29 cellular contexts compared by ENCODE assay signal in the genomic region with DNA sequence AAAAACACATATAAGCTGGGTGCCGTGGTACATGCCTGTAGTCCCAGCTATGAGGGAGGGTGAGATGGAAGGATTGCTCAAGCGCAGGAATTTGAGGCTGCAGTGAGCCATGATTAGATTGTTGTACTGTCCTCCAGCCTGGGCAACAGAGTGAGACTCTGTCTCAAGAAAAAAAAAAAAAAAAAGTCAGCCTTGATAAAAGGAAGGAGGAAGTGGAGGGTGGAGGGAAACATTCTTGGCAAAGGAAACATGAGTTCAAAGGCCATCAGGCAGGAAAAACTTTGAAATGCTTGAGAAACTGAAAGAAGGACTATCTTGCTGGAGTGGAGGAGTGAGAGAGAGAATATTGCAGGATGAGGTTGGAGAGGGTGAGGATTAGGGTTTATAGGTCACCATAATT. TPM values are rescaled to one million over a fixed set of nuclear protein-coding genes. Genes with fewer than 3 reads are reported as not detected.
"Had no signal": no experiment of that assay in that cellular context is flagged by ENCODE, and none has a peak within 500 bp of the region (broad histone marks: within the 10 kb centered on the region; RNA-seq: fewer than 3 reads in every experiment).

No MANE protein-coding gene starts in this region.

- H3K4me1 ChIP-seq: left ventricle myocardium inferior, thyroid gland, upper lobe of right lung had no signal

- H3K4me2 ChIP-seq: hepatocyte had no signal

- H3K27me3 ChIP-seq: hepatocyte, spleen, thyroid gland, upper lobe of right lung had no signal

- H3K36me3 ChIP-seq: left ventricle myocardium inferior, spleen, thyroid gland, upper lobe of right lung had no signal

- FAIRE-seq: bronchial epithelial cell, endometrium, frontal cortex had no signal

- DNase-seq: activated CD4-positive, alpha-beta T cell treated with anti-CD3 and anti-CD28 coated beads for 36 hours; activated CD4-positive, alpha-beta T cell treated with anti-CD3 and anti-CD28 coated beads, Interleukin-2, amount 50 U/mL, for 4 hours; activated CD8-positive, alpha-beta memory T cell treated with anti-CD3 and anti-CD28 coated beads for 24 hours; activated CD8-positive, alpha-beta memory T cell treated with anti-CD3 and anti-CD28 coated beads, Interleukin-2, amount 50 U/mL, for 4 hours; activated T-cell treated with anti-CD3 and anti-CD28 coated beads, Interleukin-2, amount 50 U/mL, for 24 hours; amygdala; cerebellar nuclear complex; effector CD4-positive, alpha-beta T cell; erythroblast; glutamatergic neuron; immature natural killer cell; kidney glomerular epithelial cell; left ventricle myocardium inferior; mammary epithelial cell; natural killer cell; spleen; stimulated activated CD4-positive, alpha-beta T cell treated with anti-CD3 and anti-CD28 coated beads, Interleukin-4, amount 100 ng/mL, for 24 hours; stimulated activated naive CD8-positive, alpha-beta T cell treated with anti-CD3 and anti-CD28 coated beads, Interleukin-15, Interleukin-2, amounts not matched to agents 100 U/mL and 50 U/mL, for 24 hours; thyroid gland; upper lobe of right lung had no signal

- H2AFZ ChIP-seq: hepatocyte had no signal

- H3K4me3 ChIP-seq: hepatocyte, left ventricle myocardium inferior, spleen, thyroid gland, upper lobe of right lung had no signal

- H3K79me2 ChIP-seq: hepatocyte had no signal

- H3K9me3 ChIP-seq: left ventricle myocardium inferior, thyroid gland, upper lobe of right lung had no signal

- H3K27ac ChIP-seq: hepatocyte, left ventricle myocardium inferior, thyroid gland, upper lobe of right lung had no signal

- ATAC-seq: activated CD4-positive, alpha-beta T cell treated with anti-CD3 and anti-CD28 coated beads for 36 hours; activated T-helper 17 cell treated with anti-CD3 and anti-CD28 coated beads, Interleukin-2, amount 50 U/mL, for 72 hours; natural killer cell; stimulated activated naive CD8-positive, alpha-beta T cell treated with anti-CD3 and anti-CD28 coated beads, Interleukin-15, Interleukin-2, amounts not matched to agents 100 U/mL and 50 U/mL, for 24 hours; upper lobe of right lung; WTC11 had no signal

RNA-seq across cellular contexts. Expression of gene SLC4A9, which starts 23.3 kb away (rescaled TPM):
- total RNA-seq: bronchial epithelial cell; fibroblast of lung; natural killer cell; osteoblast; T-helper 2 cell treated with Interferon-gamma antibody and Interleukin-4, amounts not matched to agents 100 ng/mL and 5 ng/mL, for 36 hours had no signal
- polyA plus RNA-seq: fibroblast of lung, immature natural killer cell had no signal
